8 cellular contexts compared by ENCODE assay signal in the genomic region with DNA sequence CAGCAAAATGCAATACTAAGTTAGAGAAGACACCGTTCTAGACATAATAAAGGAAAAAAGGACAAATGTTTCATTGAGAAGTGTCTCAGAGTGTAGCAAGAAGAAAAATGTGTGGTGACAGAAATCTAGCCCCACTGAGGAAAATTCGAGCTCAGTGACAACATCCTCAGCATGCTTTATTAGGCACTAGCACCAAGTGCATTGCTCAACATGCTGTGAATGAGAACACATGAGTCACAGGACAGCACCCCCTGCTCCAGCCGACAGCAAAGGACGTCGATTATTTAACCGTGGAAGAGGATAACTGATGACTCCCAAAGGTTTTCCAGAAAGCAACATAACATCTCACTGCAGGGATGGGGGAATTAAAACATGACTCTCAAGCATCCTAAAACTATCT.
DNase-seq lines count a peak whose midpoint lies in the region; ATAC-seq and TF ChIP-seq lines count a peak whose summit lies in the region.
"Had no signal": no experiment of that assay in that cellular context is flagged by ENCODE, and none has a peak within 500 bp of the region (broad histone marks: within the 10 kb centered on the region; RNA-seq: fewer than 3 reads in every experiment).

No MANE protein-coding gene starts in this region.

- H2AFZ ChIP-seq in IMR-90 (replicated peaks; ENCODE audit: low read length, poor library complexity): no peak overlapping the region
- no peak overlapping the region for H2AFZ ChIP-seq in mammary epithelial cell (ENCODE audit: low read depth, low read length)
- H2AFZ ChIP-seq in neuronal stem cell (ENCODE audit: low read length): no peak overlapping the region

- POLR2A ChIA-PET in IMR-90 (lab: Charles Lee; ENCODE audit: unreplicated experiment): no interaction called here

- H3K4me1 ChIP-seq in IMR-90 (ENCODE audit: control insufficient read depth, insufficient read depth, low read length) (peaks cover 26% of the 10 kb centered on the region), mammary epithelial cell (ENCODE audit: insufficient read depth, low read length) (peaks cover 36% of the 10 kb centered on the region), left lung (peaks cover 16 to 97% of the 10 kb centered on the region in 2 donors), tibial artery (peaks cover 0 to 68% (median 55%) of the 10 kb centered on the region in 4 donors), neuronal stem cell (ENCODE audit: control insufficient read depth in 2 of 2, insufficient read depth in 1 of 2, low read depth in 1 of 2, low read length in 2 of 2) (peaks cover 0 to 15% of the 10 kb centered on the region in 2 donors)

- in situ Hi-C loops in IMR-90 (cut with MboI; ENCODE audit: low sequenced_read_pairs): no loop called here
- in situ Hi-C loops in mammary epithelial cell (cut with MboI; ENCODE audit: low sequenced_read_pairs in 2 of 2): no loop called here

- no peak overlapping the region for H3K14ac ChIP-seq in IMR-90 (replicated peaks; ENCODE audit: low read depth, low read length)
- H3K14ac ChIP-seq in neuronal stem cell (ENCODE audit: low read length): no peak overlapping the region

- ATAC-seq in IMR-90 (ENCODE audit: low read depth) (peak; percentile 85), left lung (peak; percentile 85)
- ATAC-seq in activated T-cell treated with anti-CD3 and anti-CD28 coated beads, Interleukin-2, amount 50 U/mL, for 4 hours: no peak

- H2BK5ac ChIP-seq in IMR-90 (ENCODE audit: low read depth, low read length, poor library complexity, severe bottlenecking) (no peak overlapping the region), neuronal stem cell (ENCODE audit: low read length) (no peak overlapping the region)

- H4K20me1 ChIP-seq in IMR-90 (ENCODE audit: insufficient read depth, low read length): peaks cover 19% of the 10 kb centered on the region; the same call in 1 of the 2 replicates
- H4K20me1 ChIP-seq in mammary epithelial cell (ENCODE audit: insufficient read depth, low read length): no peaks in the 10 kb centered on the region

- H3K27ac ChIP-seq in IMR-90 (ENCODE audit: insufficient read depth, low read length) (no peak overlapping the region), mammary epithelial cell (ENCODE audit: insufficient read depth, low read depth, low read length) (no peak overlapping the region), left lung (peak overlapping the region; percentile 45 to 57), tibial artery (peak overlapping the region; percentile 72 to 82), neuronal stem cell (replicated peaks; ENCODE audit: low read length) (no peak overlapping the region)

- peaks cover 5% of the 10 kb centered on the region for H3K36me3 Mint-ChIP-seq in activated T-cell treated with anti-CD3 and anti-CD28 coated beads, Interleukin-2, amount 50 U/mL, for 4 hours (ENCODE audit: insufficient read depth)

- no peak overlapping the region for H2AK9ac ChIP-seq in IMR-90 (replicated peaks; ENCODE audit: low read depth, low read length, poor library complexity)

- H2BK15ac ChIP-seq in IMR-90 (ENCODE audit: low read depth, low read length) (no peak overlapping the region), neuronal stem cell (ENCODE audit: low read length) (no peak overlapping the region)

- peak; percentile 91 for DNase-seq in IMR-90
- DNase-seq in mammary epithelial cell: peak; percentile 78
- DNase-seq in left lung: peak in 1 of 2 donors; percentile 67
- peak; percentile 92 for DNase-seq in tibial artery
- DNase-seq in activated T-cell treated with anti-CD3 and anti-CD28 coated beads, Interleukin-2, amount 50 U/mL, for 4 hours: no peak
- DNase-seq in neuronal stem cell (ENCODE audit: low spot score): no peak
- DNase-seq in NCI-H1048 (lab: John Stamatoyannopoulos, UW): no peak

- H2BK120ac ChIP-seq in IMR-90 (ENCODE audit: low read depth, low read length) (no peak overlapping the region), neuronal stem cell (ENCODE audit: low read depth, low read length) (no peak overlapping the region)

- H2BK20ac ChIP-seq in IMR-90 (ENCODE audit: low read depth, low read length): no peak overlapping the region

- intact Hi-C loops in IMR-90 (cut with micrococcal nuclease) (no loop called here), mammary epithelial cell (cut with micrococcal nuclease) (loop anchor here (10.0 kb wide), 2 partner anchors 126 to 366 kb away; no protein-coding TSS in a partner anchor), left lung (cut with DNase I) (no loop called here), tibial artery (cut with DNase I; ENCODE audit: low total_unique reads) (loop anchor here (5.0 kb wide), 1 partner anchor 183 kb away; a partner anchor contains a TSS)

- H3K9me1 ChIP-seq in IMR-90 (ENCODE audit: insufficient read depth, low read length): peaks cover 33% of the 10 kb centered on the region

- TF ChIP-seq POLR2A in IMR-90 (IDR thresholded peaks at IDR 0.05; ENCODE audit: low read depth, low read length): no peak

- no peaks in the 10 kb centered on the region for H3K27me3 ChIP-seq in IMR-90 (ENCODE audit: control insufficient read depth, insufficient read depth, low read length)
- no peaks in the 10 kb centered on the region for H3K27me3 ChIP-seq in mammary epithelial cell (ENCODE audit: insufficient read depth, low read length)
- H3K27me3 ChIP-seq in left lung: no peaks in the 10 kb centered on the region
- no peaks in the 10 kb centered on the region for H3K27me3 ChIP-seq in tibial artery
- H3K27me3 ChIP-seq in neuronal stem cell (ENCODE audit: control insufficient read depth in 3 of 3, insufficient read depth in 3 of 3, low read depth in 1 of 3, low read length in 3 of 3): no peaks in the 10 kb centered on the region

- CTCF ChIA-PET in IMR-90 (lab: Yijun Ruan, JAX): interaction anchor here (1.0 kb wide), 1 partner anchor 39 kb away, joined by 3 read pairs; no protein-coding TSS in a partner anchor
- CTCF ChIA-PET in mammary epithelial cell (lab: Charles Lee; ENCODE audit: low non-redundant PET): no interaction called here

- H3K9me3 ChIP-seq in IMR-90 (ENCODE audit: control insufficient read depth, insufficient read depth, low read length) (no peaks in the 10 kb centered on the region), mammary epithelial cell (replicated peaks; ENCODE audit: insufficient read depth, low read length) (no peaks in the 10 kb centered on the region), left lung (no peaks in the 10 kb centered on the region), tibial artery (no peaks in the 10 kb centered on the region), neuronal stem cell (replicated peaks in 1 of 2; ENCODE audit: control insufficient read depth in 2 of 2, insufficient read depth in 1 of 2, low read depth in 1 of 2, low read length in 2 of 2) (no peaks in the 10 kb centered on the region)

- no peak overlapping the region for H3K23ac ChIP-seq in IMR-90 (ENCODE audit: low read depth, low read length)
- H3K23ac ChIP-seq in neuronal stem cell (ENCODE audit: low read depth, low read length, poor library complexity): no peak overlapping the region

- TF ChIP-seq CTCF in IMR-90 (conservative IDR thresholded peaks at IDR 0.05; ENCODE audit: low read depth, low read length) (no peak), mammary epithelial cell (conservative IDR thresholded peaks at IDR 0.05 in 1 of 2, IDR thresholded peaks at IDR 0.05 in 1 of 2; ENCODE audit: extremely low read depth in 1 of 2, insufficient read depth in 1 of 2, low read depth in 1 of 2, low read length in 2 of 2) (no peak), left lung (IDR thresholded peaks at IDR 0.05) (no peak), tibial artery (IDR thresholded peaks at IDR 0.05) (no peak)

- H3K4me3 Mint-ChIP-seq in activated T-cell treated with anti-CD3 and anti-CD28 coated beads, Interleukin-2, amount 50 U/mL, for 4 hours: no peak overlapping the region
- H3K4me3 Mint-ChIP-seq: type B pancreatic cell had no signal

- H4K5ac ChIP-seq in IMR-90 (ENCODE audit: low read depth, low read length): no peak overlapping the region

- H3K18ac ChIP-seq in IMR-90 (ENCODE audit: low read depth, low read length): no peak overlapping the region
- H3K18ac ChIP-seq in neuronal stem cell (ENCODE audit: low read length): no peak overlapping the region

- no peak overlapping the region for H3K56ac ChIP-seq in IMR-90 (ENCODE audit: extremely low read depth, insufficient read depth, low read length)

- 0 out of 2 replicates have a peak, but pooled peaks have one; percentile 11 for TF ChIP-seq RAD21 in IMR-90 (IDR thresholded peaks at IDR 0.05; ENCODE audit: low read length)

- no peaks in the 10 kb centered on the region for H3K27me3 Mint-ChIP-seq in activated T-cell treated with anti-CD3 and anti-CD28 coated beads, Interleukin-2, amount 50 U/mL, for 4 hours (ENCODE audit: low read depth)
- H3K27me3 Mint-ChIP-seq: type B pancreatic cell had no signal

- H3K79me2 ChIP-seq in mammary epithelial cell (ENCODE audit: insufficient read depth, low read length): peaks cover 43% of the 10 kb centered on the region

- WGBS in IMR-90 (ENCODE audit: extremely low coverage in 2 of 2, insufficient read length in 1 of 2), 2 experiments: no CpG with 5 or more reads among the region's 6 CpGs
- WGBS in mammary epithelial cell (ENCODE audit: low coverage, missing lambda C conversion rate): 0% methylated on average over 6 of the region's 6 CpGs
- WGBS in neuronal stem cell (ENCODE audit: extremely low coverage in 2 of 2, insufficient read length in 2 of 2, insufficient replicate concordance in 1 of 2), 2 donors: no CpG with 5 or more reads among the region's 6 CpGs

- H3K9ac ChIP-seq in IMR-90 (ENCODE audit: low read depth, low read length) (no peak overlapping the region), mammary epithelial cell (ENCODE audit: insufficient read depth, low read length) (no peak overlapping the region), neuronal stem cell (ENCODE audit: low read depth, low read length, poor library complexity) (no peak overlapping the region)

- no peak overlapping the region for H3K4me3 ChIP-seq in IMR-90 (ENCODE audit: insufficient read depth, low read depth, low read length)
- no peak overlapping the region for H3K4me3 ChIP-seq in mammary epithelial cell (replicated peaks in 1 of 3; ENCODE audit: insufficient read depth in 1 of 3, low read depth in 2 of 3, low read length in 3 of 3)
- H3K4me3 ChIP-seq in left lung: no peak overlapping the region
- H3K4me3 ChIP-seq in tibial artery: no peak overlapping the region
- H3K4me3 ChIP-seq in neuronal stem cell (ENCODE audit: low read length in 2 of 2): no peak overlapping the region

- H4K91ac ChIP-seq in IMR-90 (ENCODE audit: insufficient read depth, low read depth, low read length): no peak overlapping the region
- no peak overlapping the region for H4K91ac ChIP-seq in neuronal stem cell (ENCODE audit: low read depth, low read length, poor library complexity)

- dilution Hi-C loops in IMR-90 (cut with HindIII; ENCODE audit: low sequenced_read_pairs, unreplicated experiment) (no loop called here), mammary epithelial cell (cut with HindIII; ENCODE audit: low sequenced_read_pairs) (no loop called here)

- H3K36me3 ChIP-seq in IMR-90 (ENCODE audit: control insufficient read depth, insufficient read depth, low read length) (no peaks in the 10 kb centered on the region), mammary epithelial cell (ENCODE audit: insufficient read depth, low read length) (no peaks in the 10 kb centered on the region), left lung (no peaks in the 10 kb centered on the region), tibial artery (no peaks in the 10 kb centered on the region), neuronal stem cell (replicated peaks in 1 of 2; ENCODE audit: control insufficient read depth in 2 of 2, insufficient read depth in 2 of 2, low read length in 2 of 2) (no peaks in the 10 kb centered on the region)

- H2AK5ac ChIP-seq in IMR-90 (ENCODE audit: low read depth, low read length): no peak overlapping the region
- H2AK5ac ChIP-seq in neuronal stem cell (ENCODE audit: low read depth, low read length): no peak overlapping the region

- H2BK12ac ChIP-seq in neuronal stem cell (ENCODE audit: low read length): no peak overlapping the region

- H3K4me2 ChIP-seq in IMR-90 (ENCODE audit: low read depth, low read length) (no peak overlapping the region), mammary epithelial cell (ENCODE audit: insufficient read depth, low read depth, low read length) (peak overlapping the region; percentile 40), neuronal stem cell (ENCODE audit: insufficient read depth, low read length, poor library complexity, severe bottlenecking) (no peak overlapping the region)

- no TSS peak for BruUV-seq in IMR-90 (replicated peaks; lab: Mats Ljungman, UMichigan)
- no TSS peak for BruUV-seq in mammary epithelial cell (replicated peaks; lab: Mats Ljungman, UMichigan)

- H4K8ac ChIP-seq in IMR-90 (ENCODE audit: low read depth in 2 of 2, low read length in 2 of 2) (no peak overlapping the region), neuronal stem cell (ENCODE audit: low read depth, low read length) (no peak overlapping the region)

- H3K4ac ChIP-seq in IMR-90 (ENCODE audit: low read depth, low read length) (no peak overlapping the region), neuronal stem cell (ENCODE audit: low read length) (no peak overlapping the region)

- no peaks in the 10 kb centered on the region for H3K9me3 Mint-ChIP-seq in activated T-cell treated with anti-CD3 and anti-CD28 coated beads, Interleukin-2, amount 50 U/mL, for 4 hours
- H3K9me3 Mint-ChIP-seq: type B pancreatic cell had no signal

- H3K79me1 ChIP-seq in IMR-90 (ENCODE audit: low read depth in 1 of 2, low read length in 2 of 2) (peaks cover 24 to 62% of the 10 kb centered on the region in 2 experiments), neuronal stem cell (ENCODE audit: low read depth, low read length) (peaks cover 4% of the 10 kb centered on the region)

- peaks cover 31% of the 10 kb centered on the region for H3K4me1 Mint-ChIP-seq in activated T-cell treated with anti-CD3 and anti-CD28 coated beads, Interleukin-2, amount 50 U/mL, for 4 hours (ENCODE audit: low read depth)

Comparison
In these comparisons a context has a peak if more than half of its experiments do, and no peak if none do; other contexts are left out.
1. ATAC-seq: peak in IMR-90 (single experiment) and left lung (single experiment); none in activated T-cell treated with anti-CD3 and anti-CD28 coated beads, Interleukin-2, amount 50 U/mL, for 4 hours (0 of 2).
2. DNase-seq: peak in IMR-90 (single experiment), mammary epithelial cell (single experiment) and tibial artery (2 of 2); none in activated T-cell treated with anti-CD3 and anti-CD28 coated beads, Interleukin-2, amount 50 U/mL, for 4 hours (single experiment), neuronal stem cell (single experiment) and NCI-H1048 (single experiment).
3. H3K27ac ChIP-seq: peak in left lung (2 of 2) and tibial artery (2 of 2); none in IMR-90 (single experiment), mammary epithelial cell (single experiment) and neuronal stem cell (single experiment).
4. intact Hi-C loops: an anchor here in mammary epithelial cell (10.0 kb wide) and tibial artery (5.0 kb wide); none called in IMR-90 and left lung.